Comparison of ENCODE assay signal across 1 cellular context in the genomic region with DNA sequence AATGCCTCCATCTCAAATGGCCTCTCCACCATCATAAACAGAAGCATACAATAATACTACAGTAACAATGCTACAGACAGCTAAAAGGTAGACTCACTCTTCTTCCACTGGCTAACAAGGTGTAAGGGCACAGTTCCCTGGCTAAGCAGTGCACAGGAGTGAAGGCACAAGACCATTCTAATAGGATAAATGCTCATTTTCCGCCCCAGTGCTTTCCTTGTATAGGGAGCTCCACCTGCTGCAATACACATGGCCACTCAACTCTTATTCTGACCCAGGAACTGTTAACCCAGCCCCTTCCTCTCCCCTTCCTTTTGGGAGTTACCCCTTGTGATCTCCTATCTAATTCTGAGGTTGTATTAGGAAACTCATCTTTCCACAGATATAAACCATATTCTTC.
TF ChIP-seq lines count a peak whose summit lies in the region.

No MANE protein-coding gene starts in this region.

TF ChIP-seq in H1, 55 proteins besides CTCF, POLR2A, EP300 and RAD21 (continued from another document):
- no peak for TF ChIP-seq NANOG (IDR thresholded peaks at IDR 0.05; ENCODE audit: insufficient read depth, low read depth, low read length, poor library complexity, severe bottlenecking)
- TF ChIP-seq, protein P1, sequence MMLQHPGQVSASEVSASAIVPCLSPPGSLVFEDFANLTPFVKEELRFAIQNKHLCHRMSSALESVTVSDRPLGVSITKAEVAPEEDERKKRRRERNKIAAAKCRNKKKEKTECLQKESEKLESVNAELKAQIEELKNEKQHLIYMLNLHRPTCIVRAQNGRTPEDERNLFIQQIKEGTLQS (IDR thresholded peaks at IDR 0.05; ENCODE audit: insufficient read depth, low read depth, low read length), result no peak
- TF ChIP-seq, protein P2, sequence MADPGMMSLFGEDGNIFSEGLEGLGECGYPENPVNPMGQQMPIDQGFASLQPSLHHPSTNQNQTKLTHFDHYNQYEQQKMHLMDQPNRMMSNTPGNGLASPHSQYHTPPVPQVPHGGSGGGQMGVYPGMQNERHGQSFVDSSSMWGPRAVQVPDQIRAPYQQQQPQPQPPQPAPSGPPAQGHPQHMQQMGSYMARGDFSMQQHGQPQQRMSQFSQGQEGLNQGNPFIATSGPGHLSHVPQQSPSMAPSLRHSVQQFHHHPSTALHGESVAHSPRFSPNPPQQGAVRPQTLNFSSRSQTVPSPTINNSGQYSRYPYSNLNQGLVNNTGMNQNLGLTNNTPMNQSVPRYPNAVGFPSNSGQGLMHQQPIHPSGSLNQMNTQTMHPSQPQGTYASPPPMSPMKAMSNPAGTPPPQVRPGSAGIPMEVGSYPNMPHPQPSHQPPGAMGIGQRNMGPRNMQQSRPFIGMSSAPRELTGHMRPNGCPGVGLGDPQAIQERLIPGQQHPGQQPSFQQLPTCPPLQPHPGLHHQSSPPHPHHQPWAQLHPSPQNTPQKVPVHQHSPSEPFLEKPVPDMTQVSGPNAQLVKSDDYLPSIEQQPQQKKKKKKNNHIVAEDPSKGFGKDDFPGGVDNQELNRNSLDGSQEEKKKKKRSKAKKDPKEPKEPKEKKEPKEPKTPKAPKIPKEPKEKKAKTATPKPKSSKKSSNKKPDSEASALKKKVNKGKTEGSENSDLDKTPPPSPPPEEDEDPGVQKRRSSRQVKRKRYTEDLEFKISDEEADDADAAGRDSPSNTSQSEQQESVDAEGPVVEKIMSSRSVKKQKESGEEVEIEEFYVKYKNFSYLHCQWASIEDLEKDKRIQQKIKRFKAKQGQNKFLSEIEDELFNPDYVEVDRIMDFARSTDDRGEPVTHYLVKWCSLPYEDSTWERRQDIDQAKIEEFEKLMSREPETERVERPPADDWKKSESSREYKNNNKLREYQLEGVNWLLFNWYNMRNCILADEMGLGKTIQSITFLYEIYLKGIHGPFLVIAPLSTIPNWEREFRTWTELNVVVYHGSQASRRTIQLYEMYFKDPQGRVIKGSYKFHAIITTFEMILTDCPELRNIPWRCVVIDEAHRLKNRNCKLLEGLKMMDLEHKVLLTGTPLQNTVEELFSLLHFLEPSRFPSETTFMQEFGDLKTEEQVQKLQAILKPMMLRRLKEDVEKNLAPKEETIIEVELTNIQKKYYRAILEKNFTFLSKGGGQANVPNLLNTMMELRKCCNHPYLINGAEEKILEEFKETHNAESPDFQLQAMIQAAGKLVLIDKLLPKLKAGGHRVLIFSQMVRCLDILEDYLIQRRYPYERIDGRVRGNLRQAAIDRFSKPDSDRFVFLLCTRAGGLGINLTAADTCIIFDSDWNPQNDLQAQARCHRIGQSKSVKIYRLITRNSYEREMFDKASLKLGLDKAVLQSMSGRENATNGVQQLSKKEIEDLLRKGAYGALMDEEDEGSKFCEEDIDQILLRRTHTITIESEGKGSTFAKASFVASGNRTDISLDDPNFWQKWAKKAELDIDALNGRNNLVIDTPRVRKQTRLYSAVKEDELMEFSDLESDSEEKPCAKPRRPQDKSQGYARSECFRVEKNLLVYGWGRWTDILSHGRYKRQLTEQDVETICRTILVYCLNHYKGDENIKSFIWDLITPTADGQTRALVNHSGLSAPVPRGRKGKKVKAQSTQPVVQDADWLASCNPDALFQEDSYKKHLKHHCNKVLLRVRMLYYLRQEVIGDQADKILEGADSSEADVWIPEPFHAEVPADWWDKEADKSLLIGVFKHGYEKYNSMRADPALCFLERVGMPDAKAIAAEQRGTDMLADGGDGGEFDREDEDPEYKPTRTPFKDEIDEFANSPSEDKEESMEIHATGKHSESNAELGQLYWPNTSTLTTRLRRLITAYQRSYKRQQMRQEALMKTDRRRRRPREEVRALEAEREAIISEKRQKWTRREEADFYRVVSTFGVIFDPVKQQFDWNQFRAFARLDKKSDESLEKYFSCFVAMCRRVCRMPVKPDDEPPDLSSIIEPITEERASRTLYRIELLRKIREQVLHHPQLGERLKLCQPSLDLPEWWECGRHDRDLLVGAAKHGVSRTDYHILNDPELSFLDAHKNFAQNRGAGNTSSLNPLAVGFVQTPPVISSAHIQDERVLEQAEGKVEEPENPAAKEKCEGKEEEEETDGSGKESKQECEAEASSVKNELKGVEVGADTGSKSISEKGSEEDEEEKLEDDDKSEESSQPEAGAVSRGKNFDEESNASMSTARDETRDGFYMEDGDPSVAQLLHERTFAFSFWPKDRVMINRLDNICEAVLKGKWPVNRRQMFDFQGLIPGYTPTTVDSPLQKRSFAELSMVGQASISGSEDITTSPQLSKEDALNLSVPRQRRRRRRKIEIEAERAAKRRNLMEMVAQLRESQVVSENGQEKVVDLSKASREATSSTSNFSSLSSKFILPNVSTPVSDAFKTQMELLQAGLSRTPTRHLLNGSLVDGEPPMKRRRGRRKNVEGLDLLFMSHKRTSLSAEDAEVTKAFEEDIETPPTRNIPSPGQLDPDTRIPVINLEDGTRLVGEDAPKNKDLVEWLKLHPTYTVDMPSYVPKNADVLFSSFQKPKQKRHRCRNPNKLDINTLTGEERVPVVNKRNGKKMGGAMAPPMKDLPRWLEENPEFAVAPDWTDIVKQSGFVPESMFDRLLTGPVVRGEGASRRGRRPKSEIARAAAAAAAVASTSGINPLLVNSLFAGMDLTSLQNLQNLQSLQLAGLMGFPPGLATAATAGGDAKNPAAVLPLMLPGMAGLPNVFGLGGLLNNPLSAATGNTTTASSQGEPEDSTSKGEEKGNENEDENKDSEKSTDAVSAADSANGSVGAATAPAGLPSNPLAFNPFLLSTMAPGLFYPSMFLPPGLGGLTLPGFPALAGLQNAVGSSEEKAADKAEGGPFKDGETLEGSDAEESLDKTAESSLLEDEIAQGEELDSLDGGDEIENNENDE (IDR thresholded peaks at IDR 0.05; ENCODE audit: insufficient replicate concordance, low read length), result no peak
- no peak for TF ChIP-seq BACH1 (IDR thresholded peaks at IDR 0.05; ENCODE audit: low read length)
